Comparison of ENCODE assay signal across 9 cellular contexts in the genomic region with DNA sequence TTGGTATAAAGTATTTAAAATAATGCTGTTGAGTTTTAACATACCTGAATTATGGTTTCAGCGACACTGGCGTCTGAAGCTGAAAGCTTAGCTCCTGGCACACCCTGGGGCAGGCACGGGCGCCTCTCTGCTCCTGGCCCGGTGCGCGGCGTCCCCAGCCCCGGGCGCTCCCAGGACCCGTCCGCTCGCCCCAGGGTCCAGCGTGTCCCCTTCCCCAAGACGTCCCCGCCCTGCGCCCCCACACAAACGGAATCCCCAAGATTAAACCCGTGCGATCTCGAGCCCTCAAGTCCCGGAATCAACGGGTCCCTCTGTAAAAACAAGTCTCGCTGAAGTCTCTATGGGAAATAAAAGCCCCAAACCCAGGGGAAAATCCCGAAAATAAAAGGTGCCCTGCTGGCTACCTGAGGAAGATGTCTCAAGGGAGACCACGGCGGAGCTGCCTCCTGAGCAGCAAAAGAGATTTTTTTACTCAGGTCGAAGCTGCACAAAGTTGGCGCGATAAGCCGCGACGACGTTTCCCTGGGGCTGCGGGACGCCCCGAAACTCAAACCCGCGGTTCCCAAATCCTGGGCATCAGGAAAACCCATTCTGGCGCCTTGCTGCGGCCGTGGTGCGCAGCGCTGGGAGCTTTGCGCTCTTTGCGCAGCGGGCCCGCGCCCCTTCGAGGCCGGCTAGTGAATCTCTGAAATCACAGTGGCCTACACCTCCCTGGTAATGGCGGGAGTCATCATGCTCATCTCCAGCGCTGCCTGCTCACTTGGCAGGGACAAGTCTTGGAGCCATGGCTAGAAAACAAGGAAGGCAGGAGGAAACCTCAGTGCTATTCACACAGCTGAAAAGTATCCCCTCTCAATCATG. TPM values are rescaled to one million over a fixed set of nuclear protein-coding genes. Genes with fewer than 3 reads are reported as not detected.
A peak's percentile ranks its signal among the peaks of the same experiment; 100 is the strongest.
DNase-seq lines count a peak whose midpoint lies in the region; ATAC-seq and TF ChIP-seq lines count a peak whose summit lies in the region.
"Had no signal": no experiment of that assay in that cellular context is flagged by ENCODE, and none has a peak within 500 bp of the region (broad histone marks: within the 10 kb centered on the region; RNA-seq: fewer than 3 reads in every experiment).

No MANE protein-coding gene starts in this region.

- no peaks in the 10 kb centered on the region for H3K36me3 Mint-ChIP-seq in activated CD8-positive, alpha-beta memory T cell treated with anti-CD3 and anti-CD28 coated beads, Interleukin-2, amount 10 ng/mL, durations not matched to agents 7 days and 5 days
- no peaks in the 10 kb centered on the region for H3K36me3 Mint-ChIP-seq in progenitor cell of endocrine pancreas (ENCODE audit: insufficient read depth)

- H3K27ac Mint-ChIP-seq in activated CD8-positive, alpha-beta memory T cell treated with anti-CD3 and anti-CD28 coated beads, Interleukin-2, amount 10 ng/mL, durations not matched to agents 7 days and 5 days: no peak overlapping the region
- no peak overlapping the region for H3K27ac Mint-ChIP-seq in progenitor cell of endocrine pancreas

- H3K9me3 ChIP-seq in fibroblast of lung (ENCODE audit: control insufficient read depth, insufficient read depth, low read depth, low read length) (no peaks in the 10 kb centered on the region), SJCRH30 (replicated peaks) (no peaks in the 10 kb centered on the region)

- CTCF ChIA-PET in activated CD8-positive, alpha-beta memory T cell treated with anti-CD3 and anti-CD28 coated beads, Interleukin-2, amount 10 ng/mL, durations not matched to agents 7 days and 5 days (lab: Charles Lee): interaction anchor here (0.6 to 1.7 kb wide), 7 partner anchors 14 to 388 kb away, joined by 3 to 7 read pairs (median 3); no protein-coding TSS in a partner anchor

- no peaks in the 10 kb centered on the region for H3K79me2 ChIP-seq in fibroblast of lung (ENCODE audit: control insufficient read depth, insufficient read depth, low read length)

- H2AFZ ChIP-seq in fibroblast of lung (ENCODE audit: low read length): peak overlapping the region; percentile 19

- TF ChIP-seq CTCF in fibroblast of lung (conservative IDR thresholded peaks at IDR 0.05 in 1 of 2, IDR thresholded peaks at IDR 0.05 in 1 of 2; ENCODE audit: low read depth in 1 of 2, low read length in 2 of 2) (no peak), progenitor cell of endocrine pancreas (IDR thresholded peaks at IDR 0.05; ENCODE audit: unreplicated experiment) (peak; percentile 32)

- H3K9me3 Mint-ChIP-seq in activated CD8-positive, alpha-beta memory T cell treated with anti-CD3 and anti-CD28 coated beads, Interleukin-2, amount 10 ng/mL, durations not matched to agents 7 days and 5 days (ENCODE audit: low read depth): no peaks in the 10 kb centered on the region
- H3K9me3 Mint-ChIP-seq in progenitor cell of endocrine pancreas (ENCODE audit: low read depth): no peaks in the 10 kb centered on the region

- peaks cover 6% of the 10 kb centered on the region for H3K4me1 Mint-ChIP-seq in activated CD8-positive, alpha-beta memory T cell treated with anti-CD3 and anti-CD28 coated beads, Interleukin-2, amount 10 ng/mL, durations not matched to agents 7 days and 5 days
- H3K4me1 Mint-ChIP-seq in progenitor cell of endocrine pancreas (ENCODE audit: low read depth): peaks cover 4% of the 10 kb centered on the region

- peak overlapping the region; percentile 51 for H3K4me3 Mint-ChIP-seq in activated CD8-positive, alpha-beta memory T cell treated with anti-CD3 and anti-CD28 coated beads, Interleukin-2, amount 10 ng/mL, durations not matched to agents 7 days and 5 days
- H3K4me3 Mint-ChIP-seq in progenitor cell of endocrine pancreas (ENCODE audit: low read depth): peak overlapping the region; percentile 76

- H3K4me3 ChIP-seq in fibroblast of lung (replicated peaks in 1 of 4; ENCODE audit: control extremely low read depth in 1 of 4, insufficient read depth in 1 of 4, low read depth in 3 of 4, low read length in 4 of 4): peak overlapping the region; percentile 9 to 30 (median 16)
- H3K4me3 ChIP-seq in SJCRH30: no peak overlapping the region

- no peak for DNase-seq in activated CD8-positive, alpha-beta memory T cell treated with anti-CD3 and anti-CD28 coated beads, Interleukin-2, amount 10 ng/mL, durations not matched to agents 7 days and 5 days
- no peak for DNase-seq in activated CD8-positive, alpha-beta memory T cell treated with anti-CD3 and anti-CD28 coated beads for 24 hours
- peak; percentile 10 for DNase-seq in M059J (ENCODE audit: low read depth)
- no peak for DNase-seq in fibroblast of lung (ENCODE audit: low read depth in 2 of 2)
- no peak for DNase-seq in progenitor cell of endocrine pancreas (ENCODE audit: low spot score, unreplicated experiment)
- no peak for DNase-seq in SJCRH30
- DNase-seq in NOMO-1 treated with dmso at 0.1 percent for 144 hours (lab: John Stamatoyannopoulos, UW; ENCODE audit: unreplicated experiment): no peak
- no peak for DNase-seq in stimulated activated CD4-positive, alpha-beta T cell treated with anti-CD3 and anti-CD28 coated beads, Interleukin-12 subunit alpha, Interleukin-12 subunit beta, amount 100 ng/mL, for 4 hours
- DNase-seq: DND-41 had no signal

- ATAC-seq in activated CD8-positive, alpha-beta memory T cell treated with anti-CD3 and anti-CD28 coated beads, Interleukin-2, amount 10 ng/mL, durations not matched to agents 7 days and 5 days: peak; percentile 65

- H4K20me1 ChIP-seq in fibroblast of lung (ENCODE audit: control insufficient read depth, extremely low read depth, insufficient read depth, low read length): no peaks in the 10 kb centered on the region

- H3K4me1 ChIP-seq in fibroblast of lung (ENCODE audit: control insufficient read depth, extremely low read depth, insufficient read depth, low read length) (no peaks in the 10 kb centered on the region), SJCRH30 (no peaks in the 10 kb centered on the region)

- H3K4me2 ChIP-seq in fibroblast of lung (ENCODE audit: extremely low read depth, insufficient read depth, low read length): peak overlapping the region; percentile 66

- H3K36me3 ChIP-seq in fibroblast of lung (ENCODE audit: control insufficient read depth, insufficient read depth, low read length) (no peaks in the 10 kb centered on the region), SJCRH30 (no peaks in the 10 kb centered on the region)

- H3K27ac ChIP-seq in fibroblast of lung (ENCODE audit: insufficient read depth, low read length) (no peak overlapping the region), SJCRH30 (no peak overlapping the region)

- H3K27me3 Mint-ChIP-seq in activated CD8-positive, alpha-beta memory T cell treated with anti-CD3 and anti-CD28 coated beads, Interleukin-2, amount 10 ng/mL, durations not matched to agents 7 days and 5 days: peaks cover 68% of the 10 kb centered on the region
- H3K27me3 Mint-ChIP-seq in progenitor cell of endocrine pancreas: peaks cover 57% of the 10 kb centered on the region

- H3K27me3 ChIP-seq in fibroblast of lung (ENCODE audit: control insufficient read depth, insufficient read depth, low read length) (peaks cover 36% of the 10 kb centered on the region), SJCRH30 (no peaks in the 10 kb centered on the region)

- H3K9ac ChIP-seq in fibroblast of lung (ENCODE audit: insufficient read depth, low read length): no peak overlapping the region

RNA-seq across cellular contexts. Expression of a gene that starts 6.3 kb away (rescaled TPM):
- total RNA-seq in activated CD8-positive, alpha-beta memory T cell treated with anti-CD3 and anti-CD28 coated beads, Interleukin-2, amount 10 ng/mL, durations not matched to agents 7 days and 5 days: not detected
- not detected in 2 replicates for total RNA-seq in M059J (2014; rRNA removed; shearing (Covaris generic))
- total RNA-seq in fibroblast of lung: not detected in 2 replicates
- polyA plus RNA-seq in fibroblast of lung: not detected in 2 replicates
- not detected in 2 replicates for polyA plus RNA-seq in fibroblast of lung (2012)
- polyA minus RNA-seq in fibroblast of lung (ENCODE audit: low replicate concordance): not detected in 2 replicates
- not detected in 2 replicates for total RNA-seq in progenitor cell of endocrine pancreas
- not detected in 2 replicates for total RNA-seq in SJCRH30 (2014; rRNA removed; shearing (Covaris generic))

RNA-seq across cellular contexts. Expression of a gene that starts 17.4 kb away (rescaled TPM):
- total RNA-seq in activated CD8-positive, alpha-beta memory T cell treated with anti-CD3 and anti-CD28 coated beads, Interleukin-2, amount 10 ng/mL, durations not matched to agents 7 days and 5 days: not detected
- not detected in 2 replicates for total RNA-seq in M059J (2014; rRNA removed; shearing (Covaris generic))
- not detected in 2 replicates for total RNA-seq in fibroblast of lung
- polyA plus RNA-seq in fibroblast of lung: not detected in 2 replicates
- polyA plus RNA-seq in fibroblast of lung (2012): not detected in 2 replicates
- polyA minus RNA-seq in fibroblast of lung (ENCODE audit: low replicate concordance): not detected in 2 replicates
- not detected in 2 replicates for total RNA-seq in progenitor cell of endocrine pancreas
- total RNA-seq in SJCRH30 (2014; rRNA removed; shearing (Covaris generic)): not detected in 2 replicates

RNA-seq across cellular contexts. Expression of a gene that starts 34.8 kb away (rescaled TPM):
- total RNA-seq in activated CD8-positive, alpha-beta memory T cell treated with anti-CD3 and anti-CD28 coated beads, Interleukin-2, amount 10 ng/mL, durations not matched to agents 7 days and 5 days: not detected
- total RNA-seq in M059J (2014; rRNA removed; shearing (Covaris generic)): not detected in 2 replicates
- total RNA-seq in fibroblast of lung (not detected in 2 replicates), progenitor cell of endocrine pancreas (not detected in 2 replicates)
- not detected in 2 replicates for polyA plus RNA-seq in fibroblast of lung
- not detected in 2 replicates for polyA plus RNA-seq in fibroblast of lung (2012)
- not detected in 2 replicates for polyA minus RNA-seq in fibroblast of lung (ENCODE audit: low replicate concordance)
- total RNA-seq in SJCRH30 (2014; rRNA removed; shearing (Covaris generic)): not detected in 2 replicates

RNA-seq across cellular contexts. Expression of a gene that starts 37.6 kb away (rescaled TPM):
- total RNA-seq in activated CD8-positive, alpha-beta memory T cell treated with anti-CD3 and anti-CD28 coated beads, Interleukin-2, amount 10 ng/mL, durations not matched to agents 7 days and 5 days: not detected
- total RNA-seq in M059J (2014; rRNA removed; shearing (Covaris generic)): not detected in 2 replicates
- total RNA-seq in fibroblast of lung (not detected in 2 replicates), progenitor cell of endocrine pancreas (not detected in 2 replicates)
- not detected in 2 replicates for polyA plus RNA-seq in fibroblast of lung
- polyA plus RNA-seq in fibroblast of lung (2012): not detected in 2 replicates
- not detected in 2 replicates for polyA minus RNA-seq in fibroblast of lung (ENCODE audit: low replicate concordance)
- total RNA-seq in SJCRH30 (2014; rRNA removed; shearing (Covaris generic)): not detected in 2 replicates

RNA-seq across cellular contexts. Expression of a gene that starts 51.9 kb away (rescaled TPM):
- not detected for total RNA-seq in activated CD8-positive, alpha-beta memory T cell treated with anti-CD3 and anti-CD28 coated beads, Interleukin-2, amount 10 ng/mL, durations not matched to agents 7 days and 5 days
- not detected in 2 replicates for total RNA-seq in M059J (2014; rRNA removed; shearing (Covaris generic))
- not detected in 2 replicates for total RNA-seq in fibroblast of lung
- not detected in 2 replicates for polyA plus RNA-seq in fibroblast of lung
- not detected in 2 replicates for polyA plus RNA-seq in fibroblast of lung (2012)
- polyA minus RNA-seq in fibroblast of lung (ENCODE audit: low replicate concordance): not detected in 2 replicates
- total RNA-seq in progenitor cell of endocrine pancreas: not detected in 2 replicates
- total RNA-seq in SJCRH30 (2014; rRNA removed; shearing (Covaris generic)): not detected in 2 replicates
